Comparison of ENCODE assay signal across 19 cellular contexts in genomic region chr10:65100146-65100545, GRCh38.
A peak's percentile ranks its signal among the peaks of the same experiment; 100 is the strongest.
DNase-seq lines count a peak whose midpoint lies in the region; ATAC-seq, FAIRE-seq and TF ChIP-seq lines count a peak whose summit lies in the region.
"Had no signal": no experiment of that assay in that cellular context is flagged by ENCODE, and none has a peak within 500 bp of the region (broad histone marks: within the 10 kb centered on the region; RNA-seq: fewer than 3 reads in every experiment).

No MANE protein-coding gene starts in this region.

- intact Hi-C loops in IMR-90 (cut with micrococcal nuclease): no loop called here
- intact Hi-C loops in K562 (cut with micrococcal nuclease): no loop called here
- intact Hi-C loops in ovary (cut with DNase I): no loop called here
- intact Hi-C loops in uterus (cut with DNase I; ENCODE audit: low total_unique reads): no loop called here

- no peak for TF ChIP-seq POLR2A in IMR-90 (IDR thresholded peaks at IDR 0.05; ENCODE audit: low read depth, low read length)
- no peak for TF ChIP-seq POLR2A in K562 (conservative IDR thresholded peaks at IDR 0.05)
- TF ChIP-seq POLR2A in ovary (IDR thresholded peaks at IDR 0.05): no peak
- no peak for TF ChIP-seq POLR2A in uterus (IDR thresholded peaks at IDR 0.05)

- in situ Hi-C loops in IMR-90 (cut with MboI; ENCODE audit: low sequenced_read_pairs) (no loop called here), K562 (cut with MboI) (no loop called here)

- ATAC-seq in IMR-90 (ENCODE audit: low read depth) (no peak), K562 (no peak)

- no peak overlapping the region for H2BK5ac ChIP-seq in IMR-90 (ENCODE audit: low read depth, low read length, poor library complexity, severe bottlenecking)

- H3K4me1 ChIP-seq in IMR-90 (ENCODE audit: control insufficient read depth, insufficient read depth, low read length) (no peaks in the 10 kb centered on the region), K562 (replicated peaks in 1 of 2; ENCODE audit: control insufficient read depth in 2 of 2, insufficient read depth in 2 of 2, low read length in 2 of 2) (no peaks in the 10 kb centered on the region), liver (ENCODE audit: control insufficient read depth in 4 of 4, insufficient read depth in 4 of 4, low read length in 3 of 4) (no peaks in the 10 kb centered on the region), ovary (ENCODE audit: insufficient read depth) (no peaks in the 10 kb centered on the region), uterus (no peaks in the 10 kb centered on the region)
- H3K4me1 ChIP-seq: HAP-1 had no signal

- H3K36me3 ChIP-seq in IMR-90 (ENCODE audit: control insufficient read depth, insufficient read depth, low read length) (no peaks in the 10 kb centered on the region), K562 (ENCODE audit: control insufficient read depth, insufficient read depth, low read length) (no peaks in the 10 kb centered on the region), liver (ENCODE audit: control insufficient read depth in 4 of 4, insufficient read depth in 3 of 4, low read depth in 1 of 4, low read length in 3 of 4) (no peaks in the 10 kb centered on the region), ovary (no peaks in the 10 kb centered on the region), uterus (no peaks in the 10 kb centered on the region)
- H3K36me3 ChIP-seq: HAP-1 had no signal

- no peak overlapping the region for H2AK9ac ChIP-seq in IMR-90 (replicated peaks; ENCODE audit: low read depth, low read length, poor library complexity)

- H4K8ac ChIP-seq in IMR-90 (ENCODE audit: low read depth in 2 of 2, low read length in 2 of 2): no peak overlapping the region

- no peak overlapping the region for H3K23ac ChIP-seq in IMR-90 (ENCODE audit: low read depth, low read length)

- H3K27ac ChIP-seq in IMR-90 (ENCODE audit: insufficient read depth, low read length) (no peak overlapping the region), K562 (ENCODE audit: extremely low read depth, low read depth, low read length) (no peak overlapping the region), liver (ENCODE audit: low read depth in 1 of 2, low read length in 2 of 2) (no peak overlapping the region), ovary (no peak overlapping the region), uterus (no peak overlapping the region)

- no peaks in the 10 kb centered on the region for H3K79me2 ChIP-seq in K562 (ENCODE audit: control insufficient read depth, insufficient read depth, low read length)

- H2BK20ac ChIP-seq in IMR-90 (ENCODE audit: low read depth, low read length): no peak overlapping the region

- no peak overlapping the region for H2BK120ac ChIP-seq in IMR-90 (ENCODE audit: low read depth, low read length)

- H3K18ac ChIP-seq in IMR-90 (ENCODE audit: low read depth, low read length): no peak overlapping the region

- DNase-seq in IMR-90 (no peak), K562 (ENCODE audit: extremely low read depth in 1 of 4, low spot score in 3 of 4) (no peak), ovary (no peak), pons (ENCODE audit: low spot score) (no peak), uterus (no peak)
- DNase-seq: 8988T; C1 segment of cervical spinal cord; Calu3; CD4-positive, alpha-beta memory T cell; COR-L47; DMS53; DMS79 treated with DMSO at 0.1 percent for 48 hours; GF-D8; GOT3 had no signal

- BruUV-seq in IMR-90 (replicated peaks; lab: Mats Ljungman, UMichigan) (no TSS peak), K562 (replicated peaks; lab: Mats Ljungman, UMichigan) (no TSS peak)

- H3K14ac ChIP-seq in IMR-90 (replicated peaks; ENCODE audit: low read depth, low read length): no peak overlapping the region

- H3K56ac ChIP-seq in IMR-90 (ENCODE audit: extremely low read depth, insufficient read depth, low read length): no peak overlapping the region

- H2BK15ac ChIP-seq in IMR-90 (ENCODE audit: low read depth, low read length): no peak overlapping the region

- no peak for TF ChIP-seq CTCF in IMR-90 (conservative IDR thresholded peaks at IDR 0.05; ENCODE audit: low read depth, low read length)
- TF ChIP-seq CTCF in K562 (IDR thresholded peaks at IDR 0.05 in 2 of 3, conservative IDR thresholded peaks at IDR 0.05 in 1 of 3; ENCODE audit: insufficient read depth in 2 of 3, low read depth in 1 of 3, low read length in 3 of 3): no peak
- no peak for TF ChIP-seq CTCF in liver (IDR thresholded peaks at IDR 0.05; ENCODE audit: low read depth, low read length, missing input control)
- TF ChIP-seq CTCF in ovary (IDR thresholded peaks at IDR 0.05): no peak
- no peak for TF ChIP-seq CTCF in uterus (IDR thresholded peaks at IDR 0.05)

- TF ChIP-seq EP300 in K562 (IDR thresholded peaks at IDR 0.05; ENCODE audit: low read length) (no peak), ovary (IDR thresholded peaks at IDR 0.05) (no peak)

- H3K79me1 ChIP-seq in IMR-90 (ENCODE audit: low read depth in 1 of 2, low read length in 2 of 2): no peaks in the 10 kb centered on the region

- no peak overlapping the region for H3K4me2 ChIP-seq in IMR-90 (ENCODE audit: low read depth, low read length)
- no peak overlapping the region for H3K4me2 ChIP-seq in K562 (ENCODE audit: insufficient read depth, low read length)

- H2AK5ac ChIP-seq in IMR-90 (ENCODE audit: low read depth, low read length): no peak overlapping the region

- no CpG with 5 or more reads among the region's 1 CpG for WGBS in IMR-90 (ENCODE audit: extremely low coverage in 2 of 2, insufficient read length in 1 of 2), 2 experiments
- 0% methylated on average over 1 of the region's 1 CpG for WGBS in K562 (ENCODE audit: insufficient coverage, low coverage, missing lambda C conversion rate)
- 41% methylated on average over 1 of the region's 1 CpG for WGBS in liver
- 81 to 87% (median 86%) methylated on average over 1 of the region's 1 CpG for WGBS in ovary, 3 donors

- H4K20me1 ChIP-seq in IMR-90 (ENCODE audit: insufficient read depth, low read length): no peaks in the 10 kb centered on the region
- H4K20me1 ChIP-seq in K562 (replicated peaks; ENCODE audit: control insufficient read depth, insufficient read depth, low read length): no peaks in the 10 kb centered on the region

- no peaks in the 10 kb centered on the region for H3K27me3 ChIP-seq in IMR-90 (ENCODE audit: control insufficient read depth, insufficient read depth, low read length)
- H3K27me3 ChIP-seq in K562 (ENCODE audit: control insufficient read depth in 2 of 2, insufficient read depth in 2 of 2, low read length in 2 of 2): no peaks in the 10 kb centered on the region
- H3K27me3 ChIP-seq in liver (ENCODE audit: control insufficient read depth in 4 of 4, insufficient read depth in 4 of 4, low read length in 3 of 4): no peaks in the 10 kb centered on the region
- no peaks in the 10 kb centered on the region for H3K27me3 ChIP-seq in ovary
- no peaks in the 10 kb centered on the region for H3K27me3 ChIP-seq in uterus

- TF ChIP-seq RAD21 in IMR-90 (IDR thresholded peaks at IDR 0.05; ENCODE audit: low read length) (no peak), K562 (CRISPR knock-in tag; conservative IDR thresholded peaks at IDR 0.05 in 1 of 2, IDR thresholded peaks at IDR 0.05 in 1 of 2) (no peak), liver (IDR thresholded peaks at IDR 0.05) (no peak)

- H3K4ac ChIP-seq in IMR-90 (ENCODE audit: low read depth, low read length): no peak overlapping the region

- no peak overlapping the region for H4K91ac ChIP-seq in IMR-90 (ENCODE audit: insufficient read depth, low read depth, low read length)

- H3K4me3 ChIP-seq in IMR-90 (ENCODE audit: insufficient read depth, low read depth, low read length) (no peak overlapping the region), K562 (no peak overlapping the region), liver (ENCODE audit: low read depth in 1 of 3, low read length in 3 of 3) (no peak overlapping the region), ovary (no peak overlapping the region), uterus (no peak overlapping the region)
- H3K4me3 ChIP-seq: HAP-1 had no signal

- dilution Hi-C loops in IMR-90 (cut with HindIII; ENCODE audit: low sequenced_read_pairs, unreplicated experiment): no loop called here

- no peak for FAIRE-seq in K562 (lab: Jason Lieb, UNC)
- FAIRE-seq: GM12891, GM18507, H54 had no signal

- POLR2A ChIA-PET in IMR-90 (lab: Charles Lee; ENCODE audit: unreplicated experiment) (no interaction called here), K562 (lab: Yijun Ruan, JAX) (no interaction called here)

- H2AFZ ChIP-seq in IMR-90 (replicated peaks; ENCODE audit: low read length, poor library complexity): no peak overlapping the region
- no peak overlapping the region for H2AFZ ChIP-seq in K562 (ENCODE audit: low read depth, low read length)

- CTCF ChIA-PET in IMR-90 (lab: Yijun Ruan, JAX) (interaction anchor here (0.6 kb wide), 1 partner anchor 92 kb away, joined by 3 read pairs; no protein-coding TSS in a partner anchor), K562 (lab: Yijun Ruan, JAX; ENCODE audit: low intra/inter-chr PET ratio) (no interaction called here)

- H3K9ac ChIP-seq in IMR-90 (ENCODE audit: low read depth, low read length) (no peak overlapping the region), K562 (ENCODE audit: insufficient read depth in 1 of 2, low read depth in 2 of 2, low read length in 2 of 2) (no peak overlapping the region), liver (ENCODE audit: low read depth in 1 of 2, low read length in 2 of 2) (no peak overlapping the region)

- H3K9me3 ChIP-seq in IMR-90 (ENCODE audit: control insufficient read depth, insufficient read depth, low read length): peaks cover 3% of the 10 kb centered on the region; the same call in 1 of the 2 replicates
- no peaks in the 10 kb centered on the region for H3K9me3 ChIP-seq in K562 (replicated peaks; ENCODE audit: control insufficient read depth, insufficient read depth, low read depth, low read length)
- no peaks in the 10 kb centered on the region for H3K9me3 ChIP-seq in liver (ENCODE audit: control insufficient read depth in 4 of 4, low read length in 3 of 4)
- H3K9me3 ChIP-seq in ovary: no peaks in the 10 kb centered on the region
- H3K9me3 ChIP-seq in uterus: no peaks in the 10 kb centered on the region
- H3K9me3 ChIP-seq: HAP-1 had no signal

- H4K5ac ChIP-seq in IMR-90 (ENCODE audit: low read depth, low read length): no peak overlapping the region

- no peaks in the 10 kb centered on the region for H3K9me1 ChIP-seq in IMR-90 (ENCODE audit: insufficient read depth, low read length)
- no peaks in the 10 kb centered on the region for H3K9me1 ChIP-seq in K562 (ENCODE audit: control insufficient read depth, insufficient read depth, low read length)

TF ChIP-seq in IMR-90, 13 proteins besides CTCF, POLR2A, EP300 and RAD21:
- TF ChIP-seq CEBPB (IDR thresholded peaks at IDR 0.05; ENCODE audit: low read depth, low read length) (peak; percentile 42; the same call in 1 of the 2 replicates), NFE2L2 (IDR thresholded peaks at IDR 0.05; ENCODE audit: low read depth, low read length) (no peak)

TF ChIP-seq in K562, 482 proteins besides CTCF, POLR2A, EP300 and RAD21 (continues in another document):
- TF ChIP-seq BACH1 (tag; IDR thresholded peaks at IDR 0.05) (no peak), CEBPG (CRISPR knock-in tag; IDR thresholded peaks at IDR 0.05) (no peak), CEBPG (tag; conservative IDR thresholded peaks at IDR 0.05 in 1 of 2, IDR thresholded peaks at IDR 0.05 in 1 of 2) (peak in 1 of 2 experiments; percentile 80; a peak in 2 of 4 replicates)

TF ChIP-seq in liver, 16 proteins besides CTCF, POLR2A, EP300 and RAD21 (continues in another document):
- TF ChIP-seq HNF4A (conservative IDR thresholded peaks at IDR 0.05) (peak; percentile 7 to 30), HNF4G (IDR thresholded peaks at IDR 0.05) (no peak)
